ENCODE assay signal across 8 cellular contexts in genomic region chr1:146307632-146308031, GRCh38.
DNase-seq lines count a peak whose midpoint lies in the region; ATAC-seq and TF ChIP-seq lines count a peak whose summit lies in the region.
"Not testable (repeated sequence)": the region's sequence is repeated elsewhere in the genome, so short reads cannot be mapped to it uniquely, and the experiment has no call there.

No MANE protein-coding gene starts in this region.

- H3K36me3 ChIP-seq in GM23338 (ENCODE audit: insufficient read depth); left lung; thoracic aorta: not testable (repeated sequence)

- CTCF ChIA-PET in activated CD8-positive, alpha-beta memory T cell treated with anti-CD3 and anti-CD28 coated beads, Interleukin-2, amount 10 ng/mL, durations not matched to agents 7 days and 5 days (lab: Charles Lee) = not testable (repeated sequence)

- not testable (repeated sequence) for H3K36me3 Mint-ChIP-seq in GM23338 (ENCODE audit: low read depth); activated CD8-positive, alpha-beta memory T cell treated with anti-CD3 and anti-CD28 coated beads, Interleukin-2, amount 10 ng/mL, durations not matched to agents 7 days and 5 days

- H3K27me3 ChIP-seq in GM23338 (ENCODE audit: insufficient read depth); left lung; thoracic aorta (replicated peaks; ENCODE audit: insufficient read depth): not testable (repeated sequence)

- not testable (repeated sequence) for H3K9me2 ChIP-seq in GM23338 (ENCODE audit: insufficient read depth)

- H3K4me3 ChIP-seq in GM23338, left lung, thoracic aorta: not testable (repeated sequence)

- not testable (repeated sequence) for H3K27ac ChIP-seq in GM23338 (ENCODE audit: low read depth); left lung; thoracic aorta

- H3K9me3 Mint-ChIP-seq in GM23338; activated CD8-positive, alpha-beta memory T cell treated with anti-CD3 and anti-CD28 coated beads, Interleukin-2, amount 10 ng/mL, durations not matched to agents 7 days and 5 days (ENCODE audit: low read depth): not testable (repeated sequence)

- H3K4me1 Mint-ChIP-seq in GM23338; activated CD8-positive, alpha-beta memory T cell treated with anti-CD3 and anti-CD28 coated beads, Interleukin-2, amount 10 ng/mL, durations not matched to agents 7 days and 5 days: not testable (repeated sequence)

- not testable (repeated sequence) for H3K27ac Mint-ChIP-seq in GM23338; activated CD8-positive, alpha-beta memory T cell treated with anti-CD3 and anti-CD28 coated beads, Interleukin-2, amount 10 ng/mL, durations not matched to agents 7 days and 5 days

- H3K9me3 ChIP-seq in left lung, thoracic aorta: not testable (repeated sequence)

- H3K79me2 ChIP-seq in GM23338 (replicated peaks; ENCODE audit: insufficient read depth) = not testable (repeated sequence)

- ATAC-seq in GM18520 (IDR thresholded peaks at IDR 0.05; ENCODE audit: unreplicated experiment) = peak; percentile 94
- peak; percentile 97 for ATAC-seq in GM19455 (IDR thresholded peaks at IDR 0.05; ENCODE audit: unreplicated experiment)
- ATAC-seq in GM23338 = peak; percentile 25; the same call in 1 of the 3 replicates
- ATAC-seq in HG03039 (IDR thresholded peaks at IDR 0.05; ENCODE audit: unreplicated experiment) = peak; percentile 91
- ATAC-seq in HG03457 (IDR thresholded peaks at IDR 0.05; ENCODE audit: unreplicated experiment) = peak; percentile 94
- peak; percentile 91 for ATAC-seq in activated CD8-positive, alpha-beta memory T cell treated with anti-CD3 and anti-CD28 coated beads, Interleukin-2, amount 10 ng/mL, durations not matched to agents 7 days and 5 days
- peak; percentile 41 for ATAC-seq in left lung
- ATAC-seq in thoracic aorta (ENCODE audit: insufficient number of reproducible peaks, low FRiP score, low read depth) = peak; percentile 18

- H3F3A ChIP-seq in GM23338 (replicated peaks; ENCODE audit: low read depth) = not testable (repeated sequence)

- not testable (repeated sequence) for H3K4me2 ChIP-seq in GM23338

- DNase-seq in GM23338 (ENCODE audit: low spot score); activated CD8-positive, alpha-beta memory T cell treated with anti-CD3 and anti-CD28 coated beads, Interleukin-2, amount 10 ng/mL, durations not matched to agents 7 days and 5 days; left lung; thoracic aorta (ENCODE audit: low spot score): not testable (repeated sequence)

- intact Hi-C loops in left lung (cut with DNase I) = not testable (repeated sequence)

- H3K27me3 Mint-ChIP-seq in GM23338 (ENCODE audit: insufficient read depth, low read depth, poor library complexity); activated CD8-positive, alpha-beta memory T cell treated with anti-CD3 and anti-CD28 coated beads, Interleukin-2, amount 10 ng/mL, durations not matched to agents 7 days and 5 days: not testable (repeated sequence)

- not testable (repeated sequence) for H3K4me1 ChIP-seq in GM23338 (ENCODE audit: insufficient read depth); left lung; thoracic aorta (ENCODE audit: control insufficient read depth in 1 of 2, low read depth in 2 of 2)

- not testable (repeated sequence) for H4K20me1 ChIP-seq in GM23338 (replicated peaks; ENCODE audit: insufficient read depth)

- not testable (repeated sequence) for TF ChIP-seq CTCF in GM23338 (conservative IDR thresholded peaks at IDR 0.05; ENCODE audit: low read depth in 2 of 2); left lung (IDR thresholded peaks at IDR 0.05); thoracic aorta (IDR thresholded peaks at IDR 0.05)

- not testable (repeated sequence) for H2AFZ ChIP-seq in GM23338

- not testable (repeated sequence) for H3K4me3 Mint-ChIP-seq in GM23338; activated CD8-positive, alpha-beta memory T cell treated with anti-CD3 and anti-CD28 coated beads, Interleukin-2, amount 10 ng/mL, durations not matched to agents 7 days and 5 days

Comparison
In these comparisons a context has a peak if more than half of its experiments do, and no peak if none do; other contexts are left out.
1. ATAC-seq: peak in every context shown above with its lines; median percentile 97 in GM19455; 94 in GM18520; 94 in HG03457; 91 in HG03039; 91 in activated CD8-positive, alpha-beta memory T cell treated with anti-CD3 and anti-CD28 coated beads, Interleukin-2, amount 10 ng/mL, durations not matched to agents 7 days and 5 days; 41 in left lung; 25 in GM23338; 18 in thoracic aorta.